ENCODE assay signal across 13 cellular contexts in the genomic region with DNA sequence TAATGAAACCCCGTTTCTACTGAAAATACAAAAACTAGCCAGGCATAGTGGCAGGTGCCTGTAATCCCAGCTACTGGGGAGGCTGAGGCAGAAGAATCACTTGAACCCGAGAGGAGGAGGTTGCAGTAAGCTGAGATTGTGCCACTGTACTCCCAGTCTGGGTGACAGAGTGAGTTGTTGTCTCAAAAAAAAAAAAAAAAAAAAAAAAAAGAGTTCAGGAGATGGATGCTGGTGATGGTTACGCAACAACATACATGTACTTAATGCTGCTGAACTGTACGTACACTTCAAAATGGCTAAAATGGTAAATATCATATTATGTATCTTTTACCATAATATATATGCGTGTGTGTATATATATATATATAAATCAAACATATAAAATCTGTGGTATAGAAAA. TPM values are rescaled to one million over a fixed set of nuclear protein-coding genes. Genes with fewer than 3 reads are reported as not detected.
DNase-seq lines count a peak whose midpoint lies in the region; ATAC-seq and TF ChIP-seq lines count a peak whose summit lies in the region.
"Had no signal": no experiment of that assay in that cellular context is flagged by ENCODE, and none has a peak within 500 bp of the region (broad histone marks: within the 10 kb centered on the region; RNA-seq: fewer than 3 reads in every experiment).

No MANE protein-coding gene starts in this region.

- no peaks in the 10 kb centered on the region for H3K27me3 ChIP-seq in CD4-positive, alpha-beta T cell (ENCODE audit: control insufficient read depth, insufficient read depth, low read length)
- H3K27me3 ChIP-seq in osteoblast (ENCODE audit: insufficient read depth, low read length), result no peaks in the 10 kb centered on the region

- peak overlapping the region; percentile 95 for H3K27ac Mint-ChIP-seq in CD4-positive, alpha-beta T cell
- H3K27ac Mint-ChIP-seq: IgD-negative memory B cell had no signal

- H3K4me1 ChIP-seq in osteoblast (ENCODE audit: insufficient read depth, low read length), result peaks cover 94% of the 10 kb centered on the region

- no peak overlapping the region for H2AFZ ChIP-seq in osteoblast (ENCODE audit: low read length)

- H4K20me1 ChIP-seq in osteoblast (ENCODE audit: insufficient read depth, low read length), result peaks cover 81% of the 10 kb centered on the region

- no peak for DNase-seq in CD4-positive, alpha-beta T cell
- DNase-seq in LHCN-M2 (ENCODE audit: low read depth) (peak; percentile 21), cardiac fibroblast (ENCODE audit: low read depth in 2 of 2) (peak; percentile 64 to 80), osteoblast (ENCODE audit: insufficient read length, low spot score, missing footprints) (no peak), RPMI8226 (no peak)
- DNase-seq in central memory CD4-positive, alpha-beta T cell, result no peak
- no peak for DNase-seq in stimulated activated CD4-positive, alpha-beta T cell treated with anti-CD3 and anti-CD28 coated beads, Interleukin-15, amount 100 ng/mL, for 24 hours
- DNase-seq: activated CD4-positive, alpha-beta T cell treated with anti-CD3 and anti-CD28 coated beads, Interleukin-2, amount 50 U/mL, for 1 hour; DMS153; NCI-H2227 treated with DMSO at 0.1 percent for 48 hours had no signal

- H3K9me3 ChIP-seq in CD4-positive, alpha-beta T cell (ENCODE audit: control insufficient read depth, low read length), result no peaks in the 10 kb centered on the region
- H3K9me3 ChIP-seq in osteoblast (ENCODE audit: low read depth, low read length), result no peaks in the 10 kb centered on the region

- CTCF ChIA-PET in CD4-positive, alpha-beta T cell (lab: Charles Lee), result no interaction called here

- H3K4me3 Mint-ChIP-seq in CD4-positive, alpha-beta T cell, result no peak overlapping the region
- H3K4me3 Mint-ChIP-seq: IgD-negative memory B cell had no signal

- H3K9me3 Mint-ChIP-seq in CD4-positive, alpha-beta T cell, result no peaks in the 10 kb centered on the region

- H3K4me1 Mint-ChIP-seq in CD4-positive, alpha-beta T cell (ENCODE audit: low read depth), result peaks cover 91% of the 10 kb centered on the region

- intact Hi-C loops in CD4-positive, alpha-beta T cell (cut with DNase I, micrococcal nuclease), result no loop called here

- POLR2A ChIA-PET in CD4-positive, alpha-beta T cell (lab: Charles Lee), result interaction anchor here (0.7 kb wide), 1 partner anchor 18 kb away, joined by 3 read pairs; no protein-coding TSS in a partner anchor

- H3K4me2 ChIP-seq in osteoblast (ENCODE audit: insufficient read depth, low read length), result no peak overlapping the region

- H3K4me3 ChIP-seq in cardiac fibroblast (replicated peaks in 1 of 2; ENCODE audit: low read depth in 2 of 2, low read length in 2 of 2) (no peak overlapping the region), osteoblast (ENCODE audit: insufficient read depth, low read length) (no peak overlapping the region)

- H3K79me2 ChIP-seq in osteoblast (ENCODE audit: insufficient read depth, low read length), result peaks cover 98% of the 10 kb centered on the region

- peaks cover 20% of the 10 kb centered on the region for H3K36me3 ChIP-seq in osteoblast (ENCODE audit: insufficient read depth, low read length)

- H3K36me3 Mint-ChIP-seq in CD4-positive, alpha-beta T cell (ENCODE audit: low read depth), result peaks cover 15% of the 10 kb centered on the region

- no peak for ATAC-seq in CD4-positive, alpha-beta T cell (ENCODE audit: poor library complexity)
- no peak for ATAC-seq in HG03469 (IDR thresholded peaks at IDR 0.05; ENCODE audit: unreplicated experiment)
- ATAC-seq: left lobe of liver had no signal

- TF ChIP-seq CTCF in CD4-positive, alpha-beta T cell (IDR thresholded peaks at IDR 0.05), result no peak
- TF ChIP-seq CTCF in cardiac fibroblast (IDR thresholded peaks at IDR 0.05; ENCODE audit: low read depth, low read length) (no peak), osteoblast (IDR thresholded peaks at IDR 0.05; ENCODE audit: extremely low read depth, low read depth, low read length) (no peak)

- H3K27me3 Mint-ChIP-seq in CD4-positive, alpha-beta T cell, result no peaks in the 10 kb centered on the region

- H3K27ac ChIP-seq in CD4-positive, alpha-beta T cell (ENCODE audit: low read depth, low read length), result no peak overlapping the region
- H3K27ac ChIP-seq in osteoblast (ENCODE audit: low read depth, low read length), result peak overlapping the region; percentile 84

RNA-seq across cellular contexts. Expression of a gene that starts 29.0 kb away (rescaled TPM):
- total RNA-seq in CD4-positive, alpha-beta T cell, result 100 to 1,000 TPM; 128 to 143 TPM
- total RNA-seq in LHCN-M2 (2014; rRNA removed) (292 and 318 TPM in 2 replicates), osteoblast (444 and 447 TPM in 2 replicates)
- 584 TPM for polyA plus RNA-seq in LHCN-M2 (2012)

Comparison
In these comparisons a context has a peak if more than half of its experiments do, and no peak if none do; other contexts are left out.
1. DNase-seq: peak in LHCN-M2 (single experiment) and cardiac fibroblast (2 of 2); none in CD4-positive, alpha-beta T cell (0 of 10), osteoblast (single experiment), central memory CD4-positive, alpha-beta T cell (single experiment), RPMI8226 (single experiment) and stimulated activated CD4-positive, alpha-beta T cell treated with anti-CD3 and anti-CD28 coated beads, Interleukin-15, amount 100 ng/mL, for 24 hours (single experiment).